ENCODE assay signal across 1 cellular context in genomic region chr12:68609955-68610434, GRCh38.
TF ChIP-seq lines count a peak whose summit lies in the region.

No MANE protein-coding gene starts in this region.

TF ChIP-seq in IMR-90, 13 proteins besides CTCF, POLR2A, EP300 and RAD21 (continued from another document):
- TF ChIP-seq FOS (IDR thresholded peaks at IDR 0.05; ENCODE audit: low read depth, low read length) (no peak), RFX5 (IDR thresholded peaks at IDR 0.05; ENCODE audit: low read depth, low read length) (no peak), MAFK (IDR thresholded peaks at IDR 0.05; ENCODE audit: low read depth, low read length) (no peak)
